In the genomic region with DNA sequence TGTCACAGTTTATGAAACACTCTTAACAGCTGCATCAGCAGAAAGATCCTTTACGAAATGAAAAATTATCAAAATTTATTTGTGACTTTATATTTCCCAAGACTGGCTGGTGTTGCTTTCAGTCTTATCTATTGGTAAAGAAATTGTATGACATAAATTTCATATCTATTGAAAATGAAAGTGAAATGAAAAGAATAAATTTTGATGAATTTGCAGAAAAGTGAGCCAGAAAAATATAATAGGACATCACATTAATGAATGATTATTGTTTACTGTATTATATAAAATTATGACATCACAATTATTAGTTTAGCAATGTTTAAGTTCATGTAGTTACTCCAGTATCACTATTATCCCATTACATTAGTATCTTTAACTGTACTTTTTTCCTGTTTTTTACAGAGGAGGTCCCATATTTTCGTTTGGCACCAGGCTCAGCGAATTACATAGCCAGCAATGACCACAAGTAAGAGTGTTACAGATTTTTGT, we compare ENCODE assay signal across 16 cellular contexts.
"Had no signal": no experiment of that assay in that cellular context is flagged by ENCODE, and none has a peak within 500 bp of the region (broad histone marks: within the 10 kb centered on the region; RNA-seq: fewer than 3 reads in every experiment).

No MANE protein-coding gene starts in this region.

- H3K27ac ChIP-seq: epithelial cell of prostate, esophagus squamous epithelium, foreskin keratinocyte, heart left ventricle, right atrium auricular region had no signal

- H3K4me3 Mint-ChIP-seq: effector memory CD8-positive, alpha-beta T cell; natural killer cell; neural crest cell had no signal

- H3K4me1 ChIP-seq: right atrium auricular region had no signal

- ATAC-seq: effector memory CD8-positive, alpha-beta T cell; foreskin keratinocyte; heart left ventricle; mucosa of descending colon; natural killer cell had no signal

- H3K36me3 ChIP-seq: esophagus squamous epithelium, heart left ventricle, right atrium auricular region had no signal

- H3K36me3 Mint-ChIP-seq: natural killer cell had no signal

- H3K27me3 ChIP-seq: esophagus squamous epithelium, foreskin keratinocyte, heart left ventricle, right atrium auricular region had no signal

- H3K27me3 Mint-ChIP-seq: effector memory CD8-positive, alpha-beta T cell had no signal

- H3K4me3 ChIP-seq: esophagus squamous epithelium, heart left ventricle, mucosa of descending colon, right atrium auricular region, smooth muscle cell had no signal

- H3K4me2 ChIP-seq: smooth muscle cell had no signal

- H3K4me1 Mint-ChIP-seq: natural killer cell, neural crest cell had no signal

- H3K27ac Mint-ChIP-seq: effector memory CD8-positive, alpha-beta T cell; natural killer cell had no signal

- H3K9me3 ChIP-seq: esophagus squamous epithelium, heart left ventricle, mucosa of descending colon, right atrium auricular region had no signal

- H3K9me3 Mint-ChIP-seq: effector memory CD8-positive, alpha-beta T cell; natural killer cell; neural crest cell had no signal

- DNase-seq: effector memory CD8-positive, alpha-beta T cell; esophagus squamous epithelium; foreskin keratinocyte; heart left ventricle; hippocampal formation; kidney glomerular epithelial cell; mammary epithelial cell; mucosa of descending colon; natural killer cell; stimulated activated CD4-positive, alpha-beta T cell treated with anti-CD3 and anti-CD28 coated beads, Interleukin-2, amount 100 ng/mL, for 48 hours; stimulated activated naive CD4-positive, alpha-beta T cell treated with Interleukin-2 at 50 U/mL for 16 hours; trophoblast cell had no signal
